Comparison of ENCODE assay signal across 8 cellular contexts in the genomic region with DNA sequence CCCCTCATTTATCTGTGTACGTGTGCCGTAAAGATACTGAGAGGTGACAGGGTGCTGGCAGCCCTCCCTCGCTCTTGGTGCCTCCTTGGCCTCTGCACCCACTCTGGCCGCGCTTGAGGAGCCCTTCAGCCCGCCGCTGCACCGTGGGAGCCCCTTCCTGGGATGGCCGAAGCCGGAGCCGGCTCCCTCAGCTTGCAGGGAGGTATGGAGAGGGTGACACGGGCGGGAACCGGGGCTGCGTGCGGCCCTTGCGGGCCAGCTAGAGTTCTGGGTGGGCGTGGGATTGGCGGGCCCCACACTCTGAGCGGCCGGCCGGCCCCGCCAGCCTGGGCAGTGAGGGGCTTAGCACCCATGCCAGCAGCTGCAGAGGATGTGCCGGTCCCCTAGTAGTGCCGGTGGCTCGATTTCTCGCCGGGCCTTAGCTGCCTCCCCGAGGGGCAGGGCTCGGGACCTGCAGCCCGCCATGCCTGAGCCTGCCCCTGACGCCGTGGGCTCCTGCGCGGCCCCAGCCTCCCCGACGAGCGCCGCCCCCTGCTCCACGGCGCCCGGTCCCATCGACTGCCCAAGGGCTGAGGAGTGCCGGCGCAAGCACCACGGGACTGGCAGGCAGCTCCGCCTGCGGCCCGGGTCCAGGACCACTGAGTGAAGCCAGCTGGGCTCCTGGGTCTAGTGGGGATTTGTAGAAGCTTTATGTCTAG. TPM values are rescaled to one million over a fixed set of nuclear protein-coding genes. Genes with fewer than 3 reads are reported as not detected.
"Had no signal": no experiment of that assay in that cellular context is flagged by ENCODE, and none has a peak within 500 bp of the region (broad histone marks: within the 10 kb centered on the region; RNA-seq: fewer than 3 reads in every experiment).

No MANE protein-coding gene starts in this region.

- H3K4me3 ChIP-seq: GM23248, HAP-1, K562 had no signal

- H3K9me3 ChIP-seq: HAP-1 had no signal

- H3K4me1 ChIP-seq: HAP-1 had no signal

- H3K27ac ChIP-seq: GM23248, HL-60 had no signal

- DNase-seq: GM23248, GOT3, H7, HFFc6, IMR-90 had no signal

- H3K36me3 ChIP-seq: HAP-1 had no signal

RNA-seq across cellular contexts. Expression of a gene that starts 21.6 kb away (rescaled TPM):
- total RNA-seq: GM23248, HFFc6, IMR-90, K562 had no signal
- polyA plus RNA-seq: GM23248, IMR-90, K562 had no signal
